In genomic region chr3:14406762-14407161, GRCh38 we compare ENCODE assay signal across 20 cellular contexts. TPM values are rescaled to one million over a fixed set of nuclear protein-coding genes. Genes with fewer than 3 reads are reported as not detected.
DNase-seq lines count a peak whose midpoint lies in the region; ATAC-seq and TF ChIP-seq lines count a peak whose summit lies in the region.
"Had no signal": no experiment of that assay in that cellular context is flagged by ENCODE, and none has a peak within 500 bp of the region (broad histone marks: within the 10 kb centered on the region; RNA-seq: fewer than 3 reads in every experiment).

No MANE protein-coding gene starts in this region.

- no peak overlapping the region for H2AFZ ChIP-seq in OCI-LY7 (ENCODE audit: low read length)
- H2AFZ ChIP-seq: parathyroid adenoma had no signal

- H4K20me1 ChIP-seq in OCI-LY7 (ENCODE audit: insufficient read depth, low read length), result peaks cover 42% of the 10 kb centered on the region

- no peak for TF ChIP-seq EP300 in suprapubic skin (IDR thresholded peaks at IDR 0.05)

- H3K4me1 Mint-ChIP-seq in activated naive CD8-positive, alpha-beta T cell treated with anti-CD3 and anti-CD28 coated beads, Interleukin-2, amount 10 ng/mL, durations not matched to agents 7 days and 5 days, result peaks cover 48% of the 10 kb centered on the region
- peaks cover 61% of the 10 kb centered on the region for H3K4me1 Mint-ChIP-seq in activated naive CD8-positive, alpha-beta T cell treated with anti-CD3 and anti-CD28 coated beads for 36 hours
- H3K4me1 Mint-ChIP-seq in type B pancreatic cell (ENCODE audit: unreplicated experiment), result peaks cover 17% of the 10 kb centered on the region

- 68% methylated on average over 3 of the region's 3 CpGs for WGBS in suprapubic skin

- H3K4me3 ChIP-seq in OCI-LY7 (ENCODE audit: low read depth, low read length, poor library complexity, severe bottlenecking) (peak overlapping the region; percentile 96), endocrine pancreas (ENCODE audit: control insufficient read depth, insufficient read depth, low read length) (peak overlapping the region; percentile 29), suprapubic skin (no peak overlapping the region)
- H3K4me3 ChIP-seq: body of pancreas had no signal

- H3K27ac Mint-ChIP-seq in activated naive CD8-positive, alpha-beta T cell treated with anti-CD3 and anti-CD28 coated beads, Interleukin-2, amount 10 ng/mL, durations not matched to agents 7 days and 5 days, result peak overlapping the region; percentile 4
- no peak overlapping the region for H3K27ac Mint-ChIP-seq in activated naive CD8-positive, alpha-beta T cell treated with anti-CD3 and anti-CD28 coated beads for 36 hours
- H3K27ac Mint-ChIP-seq in type B pancreatic cell, result peak overlapping the region; percentile 67
- H3K27ac Mint-ChIP-seq: activated naive CD4-positive, alpha-beta T cell treated with anti-CD3 and anti-CD28 coated beads, Interleukin-2, amount 50 U/mL, for 24 hours had no signal

- no peak overlapping the region for H3K4me3 Mint-ChIP-seq in activated naive CD8-positive, alpha-beta T cell treated with anti-CD3 and anti-CD28 coated beads, Interleukin-2, amount 10 ng/mL, durations not matched to agents 7 days and 5 days
- H3K4me3 Mint-ChIP-seq in activated naive CD8-positive, alpha-beta T cell treated with anti-CD3 and anti-CD28 coated beads for 36 hours, result no peak overlapping the region
- peak overlapping the region; percentile 34 for H3K4me3 Mint-ChIP-seq in type B pancreatic cell
- H3K4me3 Mint-ChIP-seq: CD14-positive monocyte; stimulated activated naive CD8-positive, alpha-beta T cell treated with anti-CD3 and anti-CD28 coated beads, Interleukin-15, amount 100 ng/mL, for 72 hours had no signal

- H3K36me3 ChIP-seq in OCI-LY7 (ENCODE audit: insufficient read depth, low read length) (peaks cover 83% of the 10 kb centered on the region), endocrine pancreas (ENCODE audit: control insufficient read depth, insufficient read depth, low read length) (no peaks in the 10 kb centered on the region), suprapubic skin (peaks cover 9% of the 10 kb centered on the region)

- H3K4me2 ChIP-seq in OCI-LY7 (ENCODE audit: low read length), result peak overlapping the region; percentile 90

- no peak for ATAC-seq in activated naive CD8-positive, alpha-beta T cell treated with anti-CD3 and anti-CD28 coated beads, Interleukin-2, amount 10 ng/mL, durations not matched to agents 7 days and 5 days (ENCODE audit: low read depth)
- ATAC-seq in GM19463 (IDR thresholded peaks at IDR 0.05; ENCODE audit: unreplicated experiment) (no peak), GM21390 (IDR thresholded peaks at IDR 0.05; ENCODE audit: unreplicated experiment) (no peak)
- ATAC-seq: body of pancreas; stimulated activated naive CD8-positive, alpha-beta T cell treated with anti-CD3 and anti-CD28 coated beads, Interleukin-15, amount 100 ng/mL, for 72 hours had no signal

- no peak for DNase-seq in activated naive CD8-positive, alpha-beta T cell treated with anti-CD3 and anti-CD28 coated beads, Interleukin-2, amount 10 ng/mL, durations not matched to agents 7 days and 5 days
- no peak for DNase-seq in activated naive CD8-positive, alpha-beta T cell treated with anti-CD3 and anti-CD28 coated beads for 36 hours
- no peak for DNase-seq in OCI-LY7 (ENCODE audit: low spot score)
- no peak for DNase-seq in type B pancreatic cell (ENCODE audit: extremely low spot score, unreplicated experiment)
- DNase-seq in suprapubic skin (ENCODE audit: low spot score in 2 of 2), result no peak
- DNase-seq: activated CD4-positive, alpha-beta T cell treated with anti-CD3 and anti-CD28 coated beads, Interleukin-2, amount 50 U/mL, for 48 hours; activated T-cell treated with anti-CD3 and anti-CD28 coated beads, Interleukin-2, amount 50 U/mL, for 1 hour; body of pancreas; naive B cell; NCI-H2029; NCI-H446 treated with DMSO at 0.1 percent for 48 hours; stimulated activated CD4-positive, alpha-beta T cell treated with anti-CD3 and anti-CD28 coated beads, Interleukin-2, amount 100 ng/mL, for 24 hours; stimulated activated naive CD8-positive, alpha-beta T cell treated with anti-CD3 and anti-CD28 coated beads, Interleukin-15, amount 100 ng/mL, for 72 hours; SW 1271 had no signal

- no peak overlapping the region for H3K9ac ChIP-seq in endocrine pancreas (ENCODE audit: control insufficient read depth, insufficient read depth, low read length)
- H3K9ac ChIP-seq: parathyroid adenoma had no signal

- H3K36me3 Mint-ChIP-seq in activated naive CD8-positive, alpha-beta T cell treated with anti-CD3 and anti-CD28 coated beads, Interleukin-2, amount 10 ng/mL, durations not matched to agents 7 days and 5 days, result peaks cover 13% of the 10 kb centered on the region
- H3K36me3 Mint-ChIP-seq in activated naive CD8-positive, alpha-beta T cell treated with anti-CD3 and anti-CD28 coated beads for 36 hours, result peaks cover 45% of the 10 kb centered on the region
- H3K36me3 Mint-ChIP-seq in type B pancreatic cell, result peaks cover 7% of the 10 kb centered on the region

- H3K79me2 ChIP-seq in OCI-LY7 (ENCODE audit: insufficient read depth, low read depth, low read length), result peaks cover 92% of the 10 kb centered on the region
- H3K79me2 ChIP-seq: parathyroid adenoma had no signal

- H3K9me3 Mint-ChIP-seq in activated naive CD8-positive, alpha-beta T cell treated with anti-CD3 and anti-CD28 coated beads, Interleukin-2, amount 10 ng/mL, durations not matched to agents 7 days and 5 days, result no peaks in the 10 kb centered on the region
- H3K9me3 Mint-ChIP-seq in activated naive CD8-positive, alpha-beta T cell treated with anti-CD3 and anti-CD28 coated beads for 36 hours, result no peaks in the 10 kb centered on the region
- H3K9me3 Mint-ChIP-seq in type B pancreatic cell, result no peaks in the 10 kb centered on the region
- H3K9me3 Mint-ChIP-seq: activated naive CD4-positive, alpha-beta T cell treated with anti-CD3 and anti-CD28 coated beads, Interleukin-2, amount 50 U/mL, for 24 hours; naive B cell; stimulated activated naive CD8-positive, alpha-beta T cell treated with anti-CD3 and anti-CD28 coated beads, Interleukin-15, amount 100 ng/mL, for 72 hours had no signal

- H3K9me2 ChIP-seq in OCI-LY7 (ENCODE audit: insufficient read depth, low read length), result no peaks in the 10 kb centered on the region

- no peaks in the 10 kb centered on the region for H3K27me3 ChIP-seq in endocrine pancreas (ENCODE audit: control insufficient read depth, insufficient read depth, low read length)
- no peaks in the 10 kb centered on the region for H3K27me3 ChIP-seq in suprapubic skin
- H3K27me3 ChIP-seq: body of pancreas had no signal

- TF ChIP-seq CTCF in OCI-LY7 (conservative IDR thresholded peaks at IDR 0.05; ENCODE audit: low read length) (no peak), type B pancreatic cell (conservative IDR thresholded peaks at IDR 0.05) (no peak), suprapubic skin (IDR thresholded peaks at IDR 0.05) (no peak)

- H3K27ac ChIP-seq in OCI-LY7 (ENCODE audit: low read depth, low read length, poor library complexity, severe bottlenecking), result peak overlapping the region; percentile 91
- no peak overlapping the region for H3K27ac ChIP-seq in suprapubic skin
- H3K27ac ChIP-seq: body of pancreas, parathyroid adenoma had no signal

- POLR2A ChIA-PET in activated naive CD8-positive, alpha-beta T cell treated with anti-CD3 and anti-CD28 coated beads, Interleukin-2, amount 10 ng/mL, durations not matched to agents 7 days and 5 days (lab: Charles Lee), result interaction anchor here (0.7 to 1.3 kb wide), 2 partner anchors 18 to 150 kb away, joined by 3 read pairs; no protein-coding TSS in a partner anchor
- POLR2A ChIA-PET in OCI-LY7 (lab: Charles Lee), result interaction anchor here (0.6 to 2.0 kb wide), 4 partner anchors 20 to 1692 kb away, joined by 3 to 12 read pairs (median 4); no protein-coding TSS in a partner anchor

- intact Hi-C loops in OCI-LY7 (cut with micrococcal nuclease; ENCODE audit: unreplicated experiment), result loop anchor here (10.0 kb wide), 2 partner anchors 278 to 1742 kb away; partner anchors contain the start of gene RAF1

- no TSS peak for BruUV-seq in OCI-LY7 (replicated peaks; lab: Mats Ljungman, UMichigan)

- H3K4me1 ChIP-seq in OCI-LY7 (ENCODE audit: insufficient read depth, low read length, poor library complexity, severe bottlenecking) (peaks cover 73% of the 10 kb centered on the region), endocrine pancreas (ENCODE audit: control insufficient read depth, insufficient read depth, low read length) (no peaks in the 10 kb centered on the region), suprapubic skin (peaks cover 56% of the 10 kb centered on the region)
- H3K4me1 ChIP-seq: parathyroid adenoma had no signal

- TF ChIP-seq POLR2A in suprapubic skin (IDR thresholded peaks at IDR 0.05), result no peak

- H3K9me3 ChIP-seq in OCI-LY7 (ENCODE audit: low read length) (no peaks in the 10 kb centered on the region), endocrine pancreas (ENCODE audit: control insufficient read depth, low read length) (no peaks in the 10 kb centered on the region), suprapubic skin (no peaks in the 10 kb centered on the region)
- H3K9me3 ChIP-seq: body of pancreas had no signal

- CTCF ChIA-PET in OCI-LY7 (lab: Charles Lee; ENCODE audit: unreplicated experiment), result no interaction called here

- no peaks in the 10 kb centered on the region for H3K27me3 Mint-ChIP-seq in activated naive CD8-positive, alpha-beta T cell treated with anti-CD3 and anti-CD28 coated beads, Interleukin-2, amount 10 ng/mL, durations not matched to agents 7 days and 5 days
- H3K27me3 Mint-ChIP-seq in activated naive CD8-positive, alpha-beta T cell treated with anti-CD3 and anti-CD28 coated beads for 36 hours, result no peaks in the 10 kb centered on the region
- peaks cover 3% of the 10 kb centered on the region for H3K27me3 Mint-ChIP-seq in type B pancreatic cell
- H3K27me3 Mint-ChIP-seq: activated naive CD4-positive, alpha-beta T cell treated with anti-CD3 and anti-CD28 coated beads, Interleukin-2, amount 50 U/mL, for 24 hours; naive B cell; stimulated activated naive CD8-positive, alpha-beta T cell treated with anti-CD3 and anti-CD28 coated beads, Interleukin-15, amount 100 ng/mL, for 72 hours had no signal

RNA-seq across cellular contexts. Expression of gene SLC6A6, which starts 4.4 kb away (rescaled TPM):
- total RNA-seq in activated naive CD8-positive, alpha-beta T cell treated with anti-CD3 and anti-CD28 coated beads, Interleukin-2, amount 10 ng/mL, durations not matched to agents 7 days and 5 days, result 10 to 100 TPM; 39.8 to 42.6 TPM
- 10 to 100 TPM; 38.6 to 38.7 TPM for total RNA-seq in activated naive CD8-positive, alpha-beta T cell treated with anti-CD3 and anti-CD28 coated beads for 36 hours
- total RNA-seq in OCI-LY7 (2014; rRNA removed; shearing (Covaris generic)), result 36.7 and 43.0 TPM in 2 replicates
- total RNA-seq in OCI-LY7 (2022) (44.6 and 51.8 TPM in 2 replicates), type B pancreatic cell (ENCODE audit: low replicate concordance) (24.5 and 30.3 TPM in 2 replicates), suprapubic skin (100 to 1,000 TPM in 2 of 4 donors, 10 to 100 TPM in 2; 85.4 to 149 (median 102) TPM)
